Comparison of ENCODE assay signal across 14 cellular contexts in genomic region chr22:32539631-32540449, GRCh38.
DNase-seq lines count a peak whose midpoint lies in the region; ATAC-seq and TF ChIP-seq lines count a peak whose summit lies in the region.
"Had no signal": no experiment of that assay in that cellular context is flagged by ENCODE, and none has a peak within 500 bp of the region (broad histone marks: within the 10 kb centered on the region; RNA-seq: fewer than 3 reads in every experiment).

No MANE protein-coding gene starts in this region.

- H3K4me1 ChIP-seq in BLaER1 treated with 17β-estradiol and CSF1 and Interleukin-3, amounts not matched to agents 10 nM and 100 nM = peaks cover 0 to 11% (median 7%) of the 10 kb centered on the region in 10 experiments; a peak in 9 of 20 replicates
- H3K4me1 ChIP-seq in body of pancreas (peaks cover under 1% of the 10 kb centered on the region), right lobe of liver (peaks cover 0 to 16% (median 8%) of the 10 kb centered on the region in 4 donors)

- H3K36me3 ChIP-seq in BLaER1 treated with 17β-estradiol and CSF1 and Interleukin-3, amounts not matched to agents 10 nM and 100 nM = no peaks in the 10 kb centered on the region
- no peaks in the 10 kb centered on the region for H3K36me3 ChIP-seq in body of pancreas (replicated peaks in 1 of 2; ENCODE audit: insufficient read depth in 1 of 2, low read depth in 2 of 2)
- no peaks in the 10 kb centered on the region for H3K36me3 ChIP-seq in right lobe of liver
- H3K36me3 ChIP-seq: SJSA1 had no signal

- no peaks in the 10 kb centered on the region for H4K20me1 ChIP-seq in BLaER1 treated with 17β-estradiol and CSF1 and Interleukin-3, amounts not matched to agents 10 nM and 100 nM

- intact Hi-C loops in body of pancreas (cut with DNase I) = loop anchor here (10.0 kb wide), 1 partner anchor 265 kb away; the partner anchor contains the start of gene TIMP3
- intact Hi-C loops in right lobe of liver (cut with DNase I) = loop anchor here (10.0 kb wide), 2 partner anchors 115 to 455 kb away; no protein-coding TSS in a partner anchor

- ATAC-seq in body of pancreas = peak; percentile 5
- ATAC-seq in right lobe of liver = peak; percentile 91 to 94 (median 92)

- TF ChIP-seq CTCF in body of pancreas (IDR thresholded peaks at IDR 0.05) (no peak), right lobe of liver (IDR thresholded peaks at IDR 0.05) (no peak)

- H3K4me2 ChIP-seq in BLaER1 treated with 17β-estradiol and CSF1 and Interleukin-3, amounts not matched to agents 10 nM and 100 nM = peak overlapping the region in 6 of 11 experiments; percentile 13 to 47 (median 39); a peak in 10 of 22 replicates

- H3K9ac ChIP-seq in BLaER1 treated with 17β-estradiol and CSF1 and Interleukin-3, amounts not matched to agents 10 nM and 100 nM = no peak overlapping the region

- peak; percentile 81 for DNase-seq in M059J (ENCODE audit: low read depth)
- DNase-seq in body of pancreas = no peak
- peak; percentile 70 to 89 (median 83) for DNase-seq in right lobe of liver
- no peak for DNase-seq in NCI-H2227 treated with DMSO at 0.1 percent for 48 hours (lab: John Stamatoyannopoulos, UW)
- no peak for DNase-seq in activated T-cell treated with anti-CD3 and anti-CD28 coated beads, Interleukin-2, amount 50 U/mL, for 48 hours
- DNase-seq in NCI-H345 treated with DMSO at 0.1 percent for 48 hours (lab: John Stamatoyannopoulos, UW; ENCODE audit: unreplicated experiment) = no peak
- DNase-seq in stimulated activated naive CD4-positive, alpha-beta T cell treated with Interleukin-2 at 50 U/mL for 16 hours (lab: John Stamatoyannopoulos, UW) = no peak
- DNase-seq: activated CD4-positive, alpha-beta T cell treated with anti-CD3 and anti-CD28 coated beads for 1 hour; activated naive CD4-positive, alpha-beta T cell treated with Interleukin-2 at 50 U/mL for 16 hours; H9; NCI-H446; retina had no signal

- TF ChIP-seq POLR2A in body of pancreas (IDR thresholded peaks at IDR 0.05) = no peak
- TF ChIP-seq POLR2A in right lobe of liver (IDR thresholded peaks at IDR 0.05) = no peak

- peaks cover 0 to 6% (median 0%) of the 10 kb centered on the region in 11 experiments; a peak in 2 of 22 replicates for H3K9me3 ChIP-seq in BLaER1 treated with 17β-estradiol and CSF1 and Interleukin-3, amounts not matched to agents 10 nM and 100 nM (replicated peaks in 1 of 11)
- H3K9me3 ChIP-seq in body of pancreas = no peaks in the 10 kb centered on the region
- no peaks in the 10 kb centered on the region for H3K9me3 ChIP-seq in right lobe of liver
- H3K9me3 ChIP-seq: SJSA1 had no signal

- H3K27ac ChIP-seq in BLaER1 treated with 17β-estradiol and CSF1 and Interleukin-3, amounts not matched to agents 10 nM and 100 nM = no peak overlapping the region
- H3K27ac ChIP-seq in body of pancreas = no peak overlapping the region
- H3K27ac ChIP-seq in right lobe of liver = peak overlapping the region; percentile 15 to 84 (median 50)
- H3K27ac ChIP-seq: SJSA1 had no signal

- WGBS in body of pancreas, 2 donors = 34 to 43% methylated on average over 8 to 10 of the region's 10 CpGs
- WGBS in right lobe of liver (ENCODE audit: insufficient coverage, low coverage, low lambda C conversion rate, missing lambda C conversion rate) = 21% methylated on average over 6 of the region's 10 CpGs

- H3K4me3 ChIP-seq in BLaER1 treated with 17β-estradiol and CSF1 and Interleukin-3, amounts not matched to agents 10 nM and 100 nM = no peak overlapping the region
- H3K4me3 ChIP-seq in body of pancreas (no peak overlapping the region), right lobe of liver (no peak overlapping the region)
- H3K4me3 ChIP-seq: SJSA1 had no signal

- no peaks in the 10 kb centered on the region for H3K27me3 ChIP-seq in BLaER1 treated with 17β-estradiol and CSF1 and Interleukin-3, amounts not matched to agents 10 nM and 100 nM
- H3K27me3 ChIP-seq in body of pancreas (no peaks in the 10 kb centered on the region), right lobe of liver (no peaks in the 10 kb centered on the region)
- H3K27me3 ChIP-seq: SJSA1 had no signal

Comparison
In these comparisons a context has a peak if more than half of its experiments do, and no peak if none do; other contexts are left out.
1. H3K27ac ChIP-seq: peak in right lobe of liver (3 of 3); none in BLaER1 treated with 17β-estradiol and CSF1 and Interleukin-3, amounts not matched to agents 10 nM and 100 nM (0 of 11) and body of pancreas (0 of 4).
2. DNase-seq: peak in M059J (single experiment) and right lobe of liver (3 of 3); none in body of pancreas (0 of 4), NCI-H2227 treated with DMSO at 0.1 percent for 48 hours (single experiment), activated T-cell treated with anti-CD3 and anti-CD28 coated beads, Interleukin-2, amount 50 U/mL, for 48 hours (0 of 2), NCI-H345 treated with DMSO at 0.1 percent for 48 hours (single experiment) and stimulated activated naive CD4-positive, alpha-beta T cell treated with Interleukin-2 at 50 U/mL for 16 hours (single experiment).